In the genomic region with DNA sequence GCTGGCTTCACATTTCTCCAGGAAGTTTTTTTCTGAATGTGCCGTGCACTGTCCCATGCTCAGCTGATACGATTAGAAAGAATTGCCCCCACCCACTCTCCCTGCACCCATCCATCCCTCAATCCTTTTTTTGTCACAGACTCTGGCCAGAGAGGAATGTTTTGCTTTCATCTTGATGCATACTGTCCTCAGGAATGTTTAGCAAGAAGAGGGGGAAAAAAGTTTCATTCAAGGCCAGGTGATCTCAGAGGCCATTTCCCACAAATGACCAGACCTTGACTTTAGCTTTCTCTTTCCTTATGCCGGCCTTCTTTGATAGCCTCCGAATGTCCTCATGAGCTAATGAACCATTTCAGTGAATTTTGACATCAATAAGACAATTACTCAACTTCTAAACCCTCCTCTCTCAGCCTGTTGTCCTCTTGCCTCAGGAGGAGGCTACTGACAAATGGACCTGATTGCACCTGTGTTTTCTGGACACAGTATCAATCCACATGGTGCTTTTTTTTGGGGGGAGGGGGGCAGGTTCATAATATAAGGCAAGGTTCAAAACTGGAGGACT, we compare ENCODE assay signal across 9 cellular contexts.
DNase-seq lines count a peak whose midpoint lies in the region; ATAC-seq and TF ChIP-seq lines count a peak whose summit lies in the region.
"Had no signal": no experiment of that assay in that cellular context is flagged by ENCODE, and none has a peak within 500 bp of the region (broad histone marks: within the 10 kb centered on the region; RNA-seq: fewer than 3 reads in every experiment).

No MANE protein-coding gene starts in this region.

- peak in 1 of 2 experiments; percentile 74; a peak in 2 of 4 replicates for TF ChIP-seq EP300 in SK-N-SH (IDR thresholded peaks at IDR 0.05; ENCODE audit: borderline replicate concordance in 1 of 2, low read depth in 1 of 2, low read length in 1 of 2)

- no peaks in the 10 kb centered on the region for H3K27me3 ChIP-seq in SK-N-SH (ENCODE audit: insufficient read depth)
- H3K27me3 ChIP-seq in fibroblast of lung (ENCODE audit: control insufficient read depth, insufficient read depth, low read length), result no peaks in the 10 kb centered on the region

- H3K4me1 ChIP-seq in SK-N-SH (ENCODE audit: control insufficient read depth in 1 of 2, insufficient read depth in 2 of 2, low read depth in 1 of 2, low read length in 1 of 2) (peaks cover 15 to 31% of the 10 kb centered on the region in 2 experiments), fibroblast of lung (ENCODE audit: control insufficient read depth, extremely low read depth, insufficient read depth, low read length) (peaks cover 22% of the 10 kb centered on the region)

- no peak overlapping the region for H3K4me3 ChIP-seq in SK-N-SH (ENCODE audit: low read depth in 2 of 2, low read length in 1 of 2)
- H3K4me3 ChIP-seq in fibroblast of lung (replicated peaks in 1 of 4; ENCODE audit: control extremely low read depth in 1 of 4, insufficient read depth in 1 of 4, low read depth in 3 of 4, low read length in 4 of 4), result no peak overlapping the region
- no peak overlapping the region for H3K4me3 ChIP-seq in retinal pigment epithelial cell (ENCODE audit: low read length)
- H3K4me3 ChIP-seq: skin epidermis had no signal

- H3K4me2 ChIP-seq in SK-N-SH (peak overlapping the region; percentile 3; the same call in 1 of the 2 replicates), fibroblast of lung (ENCODE audit: extremely low read depth, insufficient read depth, low read length) (peak overlapping the region; percentile 18)

- no peaks in the 10 kb centered on the region for H3K9me2 ChIP-seq in SK-N-SH

- no peaks in the 10 kb centered on the region for H3K36me3 ChIP-seq in SK-N-SH (replicated peaks in 1 of 2; ENCODE audit: control insufficient read depth in 1 of 2, insufficient read depth in 2 of 2, low read length in 1 of 2)
- no peaks in the 10 kb centered on the region for H3K36me3 ChIP-seq in fibroblast of lung (ENCODE audit: control insufficient read depth, insufficient read depth, low read length)

- H2AFZ ChIP-seq in SK-N-SH (ENCODE audit: low read depth), result no peak overlapping the region
- no peak overlapping the region for H2AFZ ChIP-seq in fibroblast of lung (ENCODE audit: low read length)

- H3F3A ChIP-seq in SK-N-SH (replicated peaks; ENCODE audit: insufficient read depth), result peaks cover 43% of the 10 kb centered on the region

- intact Hi-C loops in left colon (cut with DNase I, micrococcal nuclease), result no loop called here

- peak overlapping the region; percentile 7 to 98; a peak in 3 of 4 replicates for H3K27ac ChIP-seq in SK-N-SH (ENCODE audit: low read depth in 2 of 2, low read length in 1 of 2)
- H3K27ac ChIP-seq in fibroblast of lung (ENCODE audit: insufficient read depth, low read length), result no peak overlapping the region

- H3K9ac ChIP-seq in SK-N-SH (peak overlapping the region; percentile 49; the same call in 1 of the 2 replicates), fibroblast of lung (ENCODE audit: insufficient read depth, low read length) (no peak overlapping the region)

- TF ChIP-seq RAD21 in SK-N-SH (IDR thresholded peaks at IDR 0.05; ENCODE audit: low read length), result no peak

- no peaks in the 10 kb centered on the region for H4K20me1 ChIP-seq in SK-N-SH (ENCODE audit: insufficient read depth)
- H4K20me1 ChIP-seq in fibroblast of lung (ENCODE audit: control insufficient read depth, extremely low read depth, insufficient read depth, low read length), result no peaks in the 10 kb centered on the region

- no peak for TF ChIP-seq CTCF in SK-N-SH (IDR thresholded peaks at IDR 0.05)
- TF ChIP-seq CTCF in fibroblast of lung (conservative IDR thresholded peaks at IDR 0.05 in 1 of 2, IDR thresholded peaks at IDR 0.05 in 1 of 2; ENCODE audit: low read depth in 1 of 2, low read length in 2 of 2), result no peak
- no peak for TF ChIP-seq CTCF in retinal pigment epithelial cell (conservative IDR thresholded peaks at IDR 0.05; ENCODE audit: low read depth, low read length)

- DNase-seq in GM04503 (ENCODE audit: low read depth) (peak; percentile 44), SK-N-SH (no peak), fibroblast of lung (ENCODE audit: low read depth in 2 of 2) (peak in 1 of 2 donors; percentile 95), retinal pigment epithelial cell (ENCODE audit: low read depth) (peak; percentile 70), NOMO-1 (lab: John Stamatoyannopoulos, UW; ENCODE audit: unreplicated experiment in 2 of 2) (no peak), left colon (no peak), DMS 273 (lab: John Stamatoyannopoulos, UW; ENCODE audit: unreplicated experiment) (no peak)

- POLR2A ChIA-PET in SK-N-SH (lab: Yijun Ruan, JAX), result interaction anchor here (0.7 kb wide), 1 partner anchor 105 kb away, joined by 3 read pairs; a partner anchor contains a TSS

- H3K9me3 ChIP-seq in SK-N-SH, result no peaks in the 10 kb centered on the region
- H3K9me3 ChIP-seq in fibroblast of lung (ENCODE audit: control insufficient read depth, insufficient read depth, low read depth, low read length), result no peaks in the 10 kb centered on the region

- CTCF ChIA-PET in SK-N-SH (lab: Yijun Ruan, JAX), result interaction anchor here (1.1 to 1.3 kb wide), 2 partner anchors 650 to 876 kb away, joined by 3 read pairs; no protein-coding TSS in a partner anchor

- ATAC-seq in left colon, result no peak
- no peak for ATAC-seq in HG02798 (IDR thresholded peaks at IDR 0.05; ENCODE audit: poor library complexity, unreplicated experiment)

- H3K79me2 ChIP-seq in SK-N-SH (ENCODE audit: insufficient read depth), result no peaks in the 10 kb centered on the region; the same call in 1 of the 2 replicates
- no peaks in the 10 kb centered on the region for H3K79me2 ChIP-seq in fibroblast of lung (ENCODE audit: control insufficient read depth, insufficient read depth, low read length)

- 26% methylated on average over 4 of the region's 4 CpGs for WGBS in SK-N-SH (ENCODE audit: low lambda C conversion rate)

TF ChIP-seq in SK-N-SH, 30 proteins besides CTCF, POLR2A, EP300 and RAD21 (continues in another document):
- TF ChIP-seq, protein P1, sequence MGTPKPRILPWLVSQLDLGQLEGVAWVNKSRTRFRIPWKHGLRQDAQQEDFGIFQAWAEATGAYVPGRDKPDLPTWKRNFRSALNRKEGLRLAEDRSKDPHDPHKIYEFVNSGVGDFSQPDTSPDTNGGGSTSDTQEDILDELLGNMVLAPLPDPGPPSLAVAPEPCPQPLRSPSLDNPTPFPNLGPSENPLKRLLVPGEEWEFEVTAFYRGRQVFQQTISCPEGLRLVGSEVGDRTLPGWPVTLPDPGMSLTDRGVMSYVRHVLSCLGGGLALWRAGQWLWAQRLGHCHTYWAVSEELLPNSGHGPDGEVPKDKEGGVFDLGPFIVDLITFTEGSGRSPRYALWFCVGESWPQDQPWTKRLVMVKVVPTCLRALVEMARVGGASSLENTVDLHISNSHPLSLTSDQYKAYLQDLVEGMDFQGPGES (IDR thresholded peaks at IDR 0.05; ENCODE audit: low read depth, low read length), result no peak
- TF ChIP-seq, protein P2, sequence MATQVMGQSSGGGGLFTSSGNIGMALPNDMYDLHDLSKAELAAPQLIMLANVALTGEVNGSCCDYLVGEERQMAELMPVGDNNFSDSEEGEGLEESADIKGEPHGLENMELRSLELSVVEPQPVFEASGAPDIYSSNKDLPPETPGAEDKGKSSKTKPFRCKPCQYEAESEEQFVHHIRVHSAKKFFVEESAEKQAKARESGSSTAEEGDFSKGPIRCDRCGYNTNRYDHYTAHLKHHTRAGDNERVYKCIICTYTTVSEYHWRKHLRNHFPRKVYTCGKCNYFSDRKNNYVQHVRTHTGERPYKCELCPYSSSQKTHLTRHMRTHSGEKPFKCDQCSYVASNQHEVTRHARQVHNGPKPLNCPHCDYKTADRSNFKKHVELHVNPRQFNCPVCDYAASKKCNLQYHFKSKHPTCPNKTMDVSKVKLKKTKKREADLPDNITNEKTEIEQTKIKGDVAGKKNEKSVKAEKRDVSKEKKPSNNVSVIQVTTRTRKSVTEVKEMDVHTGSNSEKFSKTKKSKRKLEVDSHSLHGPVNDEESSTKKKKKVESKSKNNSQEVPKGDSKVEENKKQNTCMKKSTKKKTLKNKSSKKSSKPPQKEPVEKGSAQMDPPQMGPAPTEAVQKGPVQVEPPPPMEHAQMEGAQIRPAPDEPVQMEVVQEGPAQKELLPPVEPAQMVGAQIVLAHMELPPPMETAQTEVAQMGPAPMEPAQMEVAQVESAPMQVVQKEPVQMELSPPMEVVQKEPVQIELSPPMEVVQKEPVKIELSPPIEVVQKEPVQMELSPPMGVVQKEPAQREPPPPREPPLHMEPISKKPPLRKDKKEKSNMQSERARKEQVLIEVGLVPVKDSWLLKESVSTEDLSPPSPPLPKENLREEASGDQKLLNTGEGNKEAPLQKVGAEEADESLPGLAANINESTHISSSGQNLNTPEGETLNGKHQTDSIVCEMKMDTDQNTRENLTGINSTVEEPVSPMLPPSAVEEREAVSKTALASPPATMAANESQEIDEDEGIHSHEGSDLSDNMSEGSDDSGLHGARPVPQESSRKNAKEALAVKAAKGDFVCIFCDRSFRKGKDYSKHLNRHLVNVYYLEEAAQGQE (IDR thresholded peaks at IDR 0.05; ENCODE audit: low read depth, low read length), result no peak
- no peak for TF ChIP-seq FOXJ3 (CRISPR knock-in tag; IDR thresholded peaks at IDR 0.05)
- TF ChIP-seq JUND (IDR thresholded peaks at IDR 0.05), result peak; percentile 73
- no peak for TF ChIP-seq RCOR1 (IDR thresholded peaks at IDR 0.05; ENCODE audit: low read length)
- TF ChIP-seq TCF12 (IDR thresholded peaks at IDR 0.05), result peak; percentile 77
- no peak for TF ChIP-seq RFX5 (IDR thresholded peaks at IDR 0.05; ENCODE audit: low read length)
- TF ChIP-seq MXI1 (IDR thresholded peaks at IDR 0.05; ENCODE audit: low read depth, low read length), result no peak
- TF ChIP-seq POLR2AphosphoS5 (IDR thresholded peaks at IDR 0.05; ENCODE audit: low read depth, low read length), result no peak; the same call in 1 of the 2 replicates
- TF ChIP-seq, protein P3, sequence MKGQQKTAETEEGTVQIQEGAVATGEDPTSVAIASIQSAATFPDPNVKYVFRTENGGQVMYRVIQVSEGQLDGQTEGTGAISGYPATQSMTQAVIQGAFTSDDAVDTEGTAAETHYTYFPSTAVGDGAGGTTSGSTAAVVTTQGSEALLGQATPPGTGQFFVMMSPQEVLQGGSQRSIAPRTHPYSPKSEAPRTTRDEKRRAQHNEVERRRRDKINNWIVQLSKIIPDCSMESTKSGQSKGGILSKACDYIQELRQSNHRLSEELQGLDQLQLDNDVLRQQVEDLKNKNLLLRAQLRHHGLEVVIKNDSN (IDR thresholded peaks at IDR 0.05; ENCODE audit: borderline replicate concordance, low read depth), result no peak
- TF ChIP-seq SIN3A (IDR thresholded peaks at IDR 0.05; ENCODE audit: borderline replicate concordance, low read depth, low read length), result no peak
- no peak for TF ChIP-seq ELF1 (IDR thresholded peaks at IDR 0.05)
- peak; percentile 59; the same call in 1 of the 2 replicates for TF ChIP-seq MEF2A (IDR thresholded peaks at IDR 0.05; ENCODE audit: borderline replicate concordance, low read depth)
- no peak for TF ChIP-seq CHD2 (IDR thresholded peaks at IDR 0.05; ENCODE audit: low read length, partially characterized antibody)
- no peak for TF ChIP-seq SMC3 (IDR thresholded peaks at IDR 0.05; ENCODE audit: low read depth, low read length)
- peak; percentile 35; the same call in 1 of the 2 replicates for TF ChIP-seq YY1 (IDR thresholded peaks at IDR 0.05; ENCODE audit: low read depth)

Comparison
In these comparisons a context has a peak if more than half of its experiments do, and no peak if none do; other contexts are left out.
1. DNase-seq: peak in GM04503 (single experiment) and retinal pigment epithelial cell (single experiment); none in SK-N-SH (single experiment), NOMO-1 (0 of 2), left colon (0 of 2) and DMS 273 (single experiment).